In the genomic region with DNA sequence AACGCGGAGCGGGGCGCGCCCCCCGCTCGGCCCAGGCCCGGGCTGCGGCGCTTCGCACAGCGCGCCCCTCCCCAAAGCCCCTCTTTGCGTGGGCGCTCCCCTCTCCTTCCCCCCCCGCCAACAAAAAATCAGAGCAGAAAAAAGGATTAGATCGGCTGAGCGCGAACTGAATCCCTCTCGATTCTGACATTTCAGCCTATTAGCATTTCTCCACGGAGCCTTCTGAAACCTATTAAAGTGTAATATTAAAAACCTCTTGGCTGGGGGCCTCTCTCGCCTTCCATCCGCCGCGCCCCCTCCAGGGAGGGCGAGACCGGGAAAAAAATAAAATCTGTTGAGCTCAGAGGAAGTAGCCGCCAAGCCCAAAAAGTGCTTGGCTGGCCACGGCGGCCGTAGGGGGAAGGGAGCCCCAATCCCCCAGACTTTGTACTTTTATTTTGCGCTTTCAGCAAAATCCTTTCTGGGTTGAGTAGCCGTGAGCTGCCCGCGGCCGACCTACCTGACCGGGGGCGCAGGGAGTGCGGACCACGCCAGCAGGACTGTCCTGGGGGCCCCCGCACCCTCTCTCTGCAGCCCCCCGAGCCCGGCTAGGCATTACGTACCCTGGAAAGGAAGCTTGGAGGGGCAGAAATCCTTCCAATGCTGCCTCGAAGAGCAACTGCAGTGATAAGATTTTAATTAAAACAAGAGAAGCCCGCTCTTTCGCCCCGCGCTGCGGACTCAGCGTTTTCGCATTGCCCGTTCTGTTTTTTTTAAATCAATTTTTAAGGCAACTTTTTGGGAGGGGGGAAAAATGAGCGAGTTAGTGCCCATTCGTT, we compare ENCODE assay signal across 2 cellular contexts.
TF ChIP-seq lines count a peak whose summit lies in the region.

No MANE protein-coding gene starts in this region.

TF ChIP-seq in HCT116, 20 proteins besides CTCF, POLR2A, EP300 and RAD21:
- peak; percentile 35 for TF ChIP-seq ZFX (IDR thresholded peaks at IDR 0.05)
- no peak for TF ChIP-seq YY1 (IDR thresholded peaks at IDR 0.05; ENCODE audit: extremely low read depth, insufficient replicate concordance, low read depth, low read length)
TF ChIP-seq in HCT116: peak in this region for 1.

TF ChIP-seq in SK-N-SH, 30 proteins besides CTCF, POLR2A, EP300 and RAD21:
- TF ChIP-seq SIN3A (IDR thresholded peaks at IDR 0.05; ENCODE audit: borderline replicate concordance, low read depth, low read length): peak; percentile 47; the same call in 1 of the 2 replicates
- no peak for TF ChIP-seq POLR2AphosphoS5 (IDR thresholded peaks at IDR 0.05; ENCODE audit: low read depth, low read length)
- TF ChIP-seq RCOR1 (IDR thresholded peaks at IDR 0.05; ENCODE audit: low read length): no peak; the same call in 1 of the 2 replicates
- TF ChIP-seq, protein P1, sequence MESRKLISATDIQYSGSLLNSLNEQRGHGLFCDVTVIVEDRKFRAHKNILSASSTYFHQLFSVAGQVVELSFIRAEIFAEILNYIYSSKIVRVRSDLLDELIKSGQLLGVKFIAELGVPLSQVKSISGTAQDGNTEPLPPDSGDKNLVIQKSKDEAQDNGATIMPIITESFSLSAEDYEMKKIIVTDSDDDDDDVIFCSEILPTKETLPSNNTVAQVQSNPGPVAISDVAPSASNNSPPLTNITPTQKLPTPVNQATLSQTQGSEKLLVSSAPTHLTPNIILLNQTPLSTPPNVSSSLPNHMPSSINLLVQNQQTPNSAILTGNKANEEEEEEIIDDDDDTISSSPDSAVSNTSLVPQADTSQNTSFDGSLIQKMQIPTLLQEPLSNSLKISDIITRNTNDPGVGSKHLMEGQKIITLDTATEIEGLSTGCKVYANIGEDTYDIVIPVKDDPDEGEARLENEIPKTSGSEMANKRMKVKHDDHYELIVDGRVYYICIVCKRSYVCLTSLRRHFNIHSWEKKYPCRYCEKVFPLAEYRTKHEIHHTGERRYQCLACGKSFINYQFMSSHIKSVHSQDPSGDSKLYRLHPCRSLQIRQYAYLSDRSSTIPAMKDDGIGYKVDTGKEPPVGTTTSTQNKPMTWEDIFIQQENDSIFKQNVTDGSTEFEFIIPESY (IDR thresholded peaks at IDR 0.05; ENCODE audit: borderline replicate concordance, low read depth): no peak
- 0 out of 2 replicates have a peak, but pooled peaks have one; percentile 4 for TF ChIP-seq TEAD4 (IDR thresholded peaks at IDR 0.05; ENCODE audit: borderline replicate concordance, insufficient read depth)
- no peak for TF ChIP-seq FOSL2 (IDR thresholded peaks at IDR 0.05; ENCODE audit: borderline replicate concordance, low read depth)
- no peak for TF ChIP-seq ELF1 (IDR thresholded peaks at IDR 0.05)
- 0 out of 2 replicates have a peak, but pooled peaks have one; percentile 2 for TF ChIP-seq FOXM1 (IDR thresholded peaks at IDR 0.05; ENCODE audit: low read depth)
- no peak for TF ChIP-seq CHD2 (IDR thresholded peaks at IDR 0.05; ENCODE audit: low read length, partially characterized antibody)
- TF ChIP-seq RXRA (IDR thresholded peaks at IDR 0.05; ENCODE audit: borderline replicate concordance, low read depth): 0 out of 2 replicates have a peak, but pooled peaks have one; percentile 9
- TF ChIP-seq GATA2 (CRISPR knock-in tag; IDR thresholded peaks at IDR 0.05): no peak; the same call in 1 of the 2 replicates
- TF ChIP-seq, protein P2, sequence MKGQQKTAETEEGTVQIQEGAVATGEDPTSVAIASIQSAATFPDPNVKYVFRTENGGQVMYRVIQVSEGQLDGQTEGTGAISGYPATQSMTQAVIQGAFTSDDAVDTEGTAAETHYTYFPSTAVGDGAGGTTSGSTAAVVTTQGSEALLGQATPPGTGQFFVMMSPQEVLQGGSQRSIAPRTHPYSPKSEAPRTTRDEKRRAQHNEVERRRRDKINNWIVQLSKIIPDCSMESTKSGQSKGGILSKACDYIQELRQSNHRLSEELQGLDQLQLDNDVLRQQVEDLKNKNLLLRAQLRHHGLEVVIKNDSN (IDR thresholded peaks at IDR 0.05; ENCODE audit: borderline replicate concordance, low read depth): no peak
- no peak; the same call in 1 of the 2 replicates for TF ChIP-seq TAF1 (IDR thresholded peaks at IDR 0.05; ENCODE audit: borderline replicate concordance, low read depth, low read length)
- TF ChIP-seq, protein P3, sequence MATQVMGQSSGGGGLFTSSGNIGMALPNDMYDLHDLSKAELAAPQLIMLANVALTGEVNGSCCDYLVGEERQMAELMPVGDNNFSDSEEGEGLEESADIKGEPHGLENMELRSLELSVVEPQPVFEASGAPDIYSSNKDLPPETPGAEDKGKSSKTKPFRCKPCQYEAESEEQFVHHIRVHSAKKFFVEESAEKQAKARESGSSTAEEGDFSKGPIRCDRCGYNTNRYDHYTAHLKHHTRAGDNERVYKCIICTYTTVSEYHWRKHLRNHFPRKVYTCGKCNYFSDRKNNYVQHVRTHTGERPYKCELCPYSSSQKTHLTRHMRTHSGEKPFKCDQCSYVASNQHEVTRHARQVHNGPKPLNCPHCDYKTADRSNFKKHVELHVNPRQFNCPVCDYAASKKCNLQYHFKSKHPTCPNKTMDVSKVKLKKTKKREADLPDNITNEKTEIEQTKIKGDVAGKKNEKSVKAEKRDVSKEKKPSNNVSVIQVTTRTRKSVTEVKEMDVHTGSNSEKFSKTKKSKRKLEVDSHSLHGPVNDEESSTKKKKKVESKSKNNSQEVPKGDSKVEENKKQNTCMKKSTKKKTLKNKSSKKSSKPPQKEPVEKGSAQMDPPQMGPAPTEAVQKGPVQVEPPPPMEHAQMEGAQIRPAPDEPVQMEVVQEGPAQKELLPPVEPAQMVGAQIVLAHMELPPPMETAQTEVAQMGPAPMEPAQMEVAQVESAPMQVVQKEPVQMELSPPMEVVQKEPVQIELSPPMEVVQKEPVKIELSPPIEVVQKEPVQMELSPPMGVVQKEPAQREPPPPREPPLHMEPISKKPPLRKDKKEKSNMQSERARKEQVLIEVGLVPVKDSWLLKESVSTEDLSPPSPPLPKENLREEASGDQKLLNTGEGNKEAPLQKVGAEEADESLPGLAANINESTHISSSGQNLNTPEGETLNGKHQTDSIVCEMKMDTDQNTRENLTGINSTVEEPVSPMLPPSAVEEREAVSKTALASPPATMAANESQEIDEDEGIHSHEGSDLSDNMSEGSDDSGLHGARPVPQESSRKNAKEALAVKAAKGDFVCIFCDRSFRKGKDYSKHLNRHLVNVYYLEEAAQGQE (IDR thresholded peaks at IDR 0.05; ENCODE audit: low read depth, low read length): no peak
- TF ChIP-seq MXI1 (IDR thresholded peaks at IDR 0.05; ENCODE audit: low read depth, low read length): 0 out of 2 replicates have a peak, but pooled peaks have one; percentile 6
- TF ChIP-seq, protein P4, sequence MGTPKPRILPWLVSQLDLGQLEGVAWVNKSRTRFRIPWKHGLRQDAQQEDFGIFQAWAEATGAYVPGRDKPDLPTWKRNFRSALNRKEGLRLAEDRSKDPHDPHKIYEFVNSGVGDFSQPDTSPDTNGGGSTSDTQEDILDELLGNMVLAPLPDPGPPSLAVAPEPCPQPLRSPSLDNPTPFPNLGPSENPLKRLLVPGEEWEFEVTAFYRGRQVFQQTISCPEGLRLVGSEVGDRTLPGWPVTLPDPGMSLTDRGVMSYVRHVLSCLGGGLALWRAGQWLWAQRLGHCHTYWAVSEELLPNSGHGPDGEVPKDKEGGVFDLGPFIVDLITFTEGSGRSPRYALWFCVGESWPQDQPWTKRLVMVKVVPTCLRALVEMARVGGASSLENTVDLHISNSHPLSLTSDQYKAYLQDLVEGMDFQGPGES (IDR thresholded peaks at IDR 0.05; ENCODE audit: low read depth, low read length): no peak
- TF ChIP-seq, protein P5, sequence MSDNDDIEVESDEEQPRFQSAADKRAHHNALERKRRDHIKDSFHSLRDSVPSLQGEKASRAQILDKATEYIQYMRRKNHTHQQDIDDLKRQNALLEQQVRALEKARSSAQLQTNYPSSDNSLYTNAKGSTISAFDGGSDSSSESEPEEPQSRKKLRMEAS (IDR thresholded peaks at IDR 0.05; ENCODE audit: low read depth): peak; percentile 23; the same call in 1 of the 2 replicates
- no peak for TF ChIP-seq TCF12 (IDR thresholded peaks at IDR 0.05)
